In the genomic region with DNA sequence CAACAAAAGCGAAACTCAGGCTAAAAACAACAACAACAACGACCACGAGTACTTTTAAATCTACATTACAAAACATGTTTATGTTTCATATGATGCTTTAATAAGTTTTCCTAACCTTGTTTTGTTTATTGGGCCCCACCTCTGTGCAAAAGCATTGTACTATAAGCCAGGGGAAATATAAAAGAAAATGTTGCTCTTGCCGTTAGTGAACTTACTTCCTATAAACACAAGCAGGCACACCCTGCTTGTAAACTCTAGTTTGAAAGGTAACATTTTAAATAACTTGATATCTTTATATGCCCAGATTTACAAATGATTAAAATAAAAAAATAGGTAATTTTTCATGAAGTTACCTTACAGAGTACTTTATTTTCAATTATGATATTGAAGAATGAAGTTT, we compare ENCODE assay signal across 26 cellular contexts. TPM values are rescaled to one million over a fixed set of nuclear protein-coding genes. Genes with fewer than 3 reads are reported as not detected.
DNase-seq lines count a peak whose midpoint lies in the region; ATAC-seq and TF ChIP-seq lines count a peak whose summit lies in the region.
"Had no signal": no experiment of that assay in that cellular context is flagged by ENCODE, and none has a peak within 500 bp of the region (broad histone marks: within the 10 kb centered on the region; RNA-seq: fewer than 3 reads in every experiment).

No MANE protein-coding gene starts in this region.

- no peak overlapping the region for H3K4me3 ChIP-seq in BLaER1
- no peak overlapping the region for H3K4me3 ChIP-seq in lower lobe of right lung
- H3K4me3 ChIP-seq: uterus had no signal

- peaks cover 14% of the 10 kb centered on the region for H3K36me3 Mint-ChIP-seq in T-helper 2 cell treated with Interferon-gamma antibody and Interleukin-4, amounts not matched to agents 5 μg/mL and 100 μg/mL, for 36 hours (ENCODE audit: low read depth)
- H3K36me3 Mint-ChIP-seq in T-cell (peaks cover 18% of the 10 kb centered on the region), immature natural killer cell (peaks cover 0 to 3% (median 0%) of the 10 kb centered on the region in 3 donors)

- peak overlapping the region; percentile 26 for H3K27ac Mint-ChIP-seq in T-helper 2 cell treated with Interferon-gamma antibody and Interleukin-4, amounts not matched to agents 5 μg/mL and 100 μg/mL, for 36 hours
- peak overlapping the region; percentile 59 to 79 for H3K27ac Mint-ChIP-seq in T-cell
- peak overlapping the region in 2 of 6 donors; percentile 23 to 66 for H3K27ac Mint-ChIP-seq in immature natural killer cell
- H3K27ac Mint-ChIP-seq: dendritic cell treated with granulocyte-macrophage colony-stimulating factor and Interleukin-4, amounts not matched to agents 40 ng/mL and 50 ng/mL, for 4 days; nephron progenitor cell; progenitor cell of endocrine pancreas had no signal

- peaks cover 14% of the 10 kb centered on the region; the same call in 1 of the 2 replicates for H3K4me1 ChIP-seq in BLaER1
- peaks cover 41% of the 10 kb centered on the region for H3K4me1 ChIP-seq in lower lobe of right lung

- peak overlapping the region; percentile 35; the same call in 1 of the 2 replicates for H3K9ac ChIP-seq in BLaER1

- H3K4me3 Mint-ChIP-seq in T-helper 2 cell treated with Interferon-gamma antibody and Interleukin-4, amounts not matched to agents 5 μg/mL and 100 μg/mL, for 36 hours = peak overlapping the region; percentile 42
- peak overlapping the region; percentile 34 to 67 (median 46) for H3K4me3 Mint-ChIP-seq in T-cell
- peak overlapping the region in 3 of 5 donors; percentile 21 to 63 (median 58) for H3K4me3 Mint-ChIP-seq in immature natural killer cell
- H3K4me3 Mint-ChIP-seq: dendritic cell treated with granulocyte-macrophage colony-stimulating factor and Interleukin-4, amounts not matched to agents 40 ng/mL and 50 ng/mL, for 4 days; nephron progenitor cell had no signal

- H3K27me3 ChIP-seq in BLaER1 (no peaks in the 10 kb centered on the region), lower lobe of right lung (ENCODE audit: low read depth) (no peaks in the 10 kb centered on the region)
- H3K27me3 ChIP-seq: uterus had no signal

- peak overlapping the region; percentile 59 for H3K4me2 ChIP-seq in BLaER1

- peaks cover 12% of the 10 kb centered on the region for H3K36me3 ChIP-seq in BLaER1
- no peaks in the 10 kb centered on the region for H3K36me3 ChIP-seq in lower lobe of right lung
- H3K36me3 ChIP-seq: uterus had no signal

- H3K27me3 Mint-ChIP-seq in T-helper 2 cell treated with Interferon-gamma antibody and Interleukin-4, amounts not matched to agents 5 μg/mL and 100 μg/mL, for 36 hours (ENCODE audit: low read depth) = no peaks in the 10 kb centered on the region
- H3K27me3 Mint-ChIP-seq in T-cell = no peaks in the 10 kb centered on the region
- peaks cover 0 to 2% (median 0%) of the 10 kb centered on the region in 3 donors for H3K27me3 Mint-ChIP-seq in immature natural killer cell (ENCODE audit: low read depth in 3 of 3)
- H3K27me3 Mint-ChIP-seq: dendritic cell treated with granulocyte-macrophage colony-stimulating factor and Interleukin-4, amounts not matched to agents 40 ng/mL and 50 ng/mL, for 4 days; progenitor cell of endocrine pancreas had no signal

- CTCF ChIA-PET in T-cell (lab: Charles Lee) = interaction anchor here (0.6 to 5.1 kb wide), 8 partner anchors 10 to 177 kb away, joined by 3 to 23 read pairs (median 6); no protein-coding TSS in a partner anchor

- peaks cover 24% of the 10 kb centered on the region for H4K20me1 ChIP-seq in BLaER1

- POLR2A ChIA-PET in T-cell (lab: Charles Lee) = no interaction called here

- H3K27ac ChIP-seq in BLaER1 (peak overlapping the region; percentile 23; the same call in 1 of the 2 replicates), caudate nucleus (ENCODE audit: low read depth, low read length) (no peak overlapping the region), lower lobe of right lung (no peak overlapping the region)
- H3K27ac ChIP-seq: uterus had no signal

- no peak for TF ChIP-seq CTCF in lower lobe of right lung (IDR thresholded peaks at IDR 0.05)

- ATAC-seq in T-cell (replicated peaks in 1 of 4) (no peak), lower lobe of right lung (no peak)
- ATAC-seq: Right ventricle myocardium inferior had no signal

- intact Hi-C loops in lower lobe of right lung (cut with DNase I) = no loop called here

- H3K9me3 Mint-ChIP-seq in T-helper 2 cell treated with Interferon-gamma antibody and Interleukin-4, amounts not matched to agents 5 μg/mL and 100 μg/mL, for 36 hours = no peaks in the 10 kb centered on the region
- H3K9me3 Mint-ChIP-seq in T-cell (no peaks in the 10 kb centered on the region), immature natural killer cell (no peaks in the 10 kb centered on the region)
- H3K9me3 Mint-ChIP-seq: dendritic cell treated with granulocyte-macrophage colony-stimulating factor and Interleukin-4, amounts not matched to agents 40 ng/mL and 50 ng/mL, for 4 days had no signal

- H3K9me3 ChIP-seq in BLaER1 (no peaks in the 10 kb centered on the region), lower lobe of right lung (no peaks in the 10 kb centered on the region)
- H3K9me3 ChIP-seq: uterus had no signal

- H3K4me1 Mint-ChIP-seq in T-helper 2 cell treated with Interferon-gamma antibody and Interleukin-4, amounts not matched to agents 5 μg/mL and 100 μg/mL, for 36 hours (ENCODE audit: low read depth) = peaks cover 49% of the 10 kb centered on the region
- H3K4me1 Mint-ChIP-seq in T-cell (peaks cover 73 to 76% (median 74%) of the 10 kb centered on the region in 3 donors), immature natural killer cell (peaks cover 35 to 69% of the 10 kb centered on the region in 2 donors)

- no peak for DNase-seq in T-helper 2 cell treated with Interferon-gamma antibody and Interleukin-4, amounts not matched to agents 5 μg/mL and 100 μg/mL, for 36 hours (ENCODE audit: low spot score)
- DNase-seq in T-helper 2 cell = no peak
- no peak for DNase-seq in T-cell
- DNase-seq in immature natural killer cell = no peak
- no peak for DNase-seq in cerebellar nuclear complex (lab: John Stamatoyannopoulos, UW)
- no peak for DNase-seq in caudate nucleus (lab: John Stamatoyannopoulos, UW)
- no peak for DNase-seq in lower lobe of right lung
- DNase-seq: 8988T; activated CD8-positive, alpha-beta memory T cell treated with anti-CD3 and anti-CD28 coated beads, Interleukin-2, amount 50 U/mL, for 4 hours; C1 segment of cervical spinal cord; HCEC 1CT; hypothalamus; IMR-90; kidney; mesendoderm; NCI-H1436 treated with DMSO at 0.1 percent for 48 hours; NCI-H2171; NCI-H526; nephron progenitor cell; stimulated activated CD4-positive, alpha-beta T cell treated with anti-CD3 and anti-CD28 coated beads, Interleukin-4, amount 100 ng/mL, for 1 hour; SW 1271; uterus had no signal

RNA-seq across cellular contexts. Expression of gene EPC1, which starts 19.2 kb away (rescaled TPM):
- total RNA-seq in T-cell (100 to 1,000 TPM in 3 of 5 donors, 10 to 100 TPM in 2; 88.0 to 161 (median 101) TPM), lower lobe of right lung (40.3 TPM)
- polyA plus RNA-seq in immature natural killer cell = 10 to 100 TPM; 43.1 to 63.4 (median 50.5) TPM
